8 cellular contexts compared by ENCODE assay signal in the genomic region with DNA sequence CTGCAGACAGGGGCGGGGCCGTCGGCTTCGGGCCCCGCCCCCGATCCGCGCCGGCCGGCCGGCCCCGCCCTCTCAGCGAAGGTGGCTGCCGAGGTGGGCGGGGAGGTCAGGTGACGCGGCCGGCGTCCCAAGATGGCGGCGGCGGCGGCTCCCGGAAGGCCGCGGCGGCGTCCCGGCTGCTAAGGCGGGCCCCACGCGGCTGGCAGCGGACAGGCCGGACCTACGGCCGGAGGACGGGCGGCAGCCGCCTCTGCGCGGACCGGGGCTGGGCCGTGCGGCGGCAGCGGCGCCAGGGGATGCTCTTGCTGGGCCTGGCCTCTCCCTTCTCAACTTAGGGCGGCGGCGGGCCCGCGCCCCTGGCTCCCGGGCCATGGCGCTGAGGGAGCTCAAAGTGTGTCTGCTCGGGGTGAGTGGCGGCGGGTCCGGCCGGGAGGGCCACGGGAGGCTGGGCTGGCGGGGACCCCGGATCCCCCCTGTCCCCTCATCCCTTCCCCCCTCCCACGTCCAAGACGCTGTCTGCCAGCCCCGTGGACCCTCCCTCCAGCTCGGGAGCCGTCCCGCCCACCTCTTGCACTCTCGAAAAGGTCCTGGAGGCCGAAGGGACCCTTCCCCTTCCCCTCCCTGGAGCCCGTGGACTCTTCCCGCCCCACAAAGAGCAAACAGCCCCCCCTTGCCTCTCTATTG. TPM values are rescaled to one million over a fixed set of nuclear protein-coding genes. Genes with fewer than 3 reads are reported as not detected.
DNase-seq lines count a peak whose midpoint lies in the region; ATAC-seq, FAIRE-seq and TF ChIP-seq lines count a peak whose summit lies in the region.

A gene with protein sequence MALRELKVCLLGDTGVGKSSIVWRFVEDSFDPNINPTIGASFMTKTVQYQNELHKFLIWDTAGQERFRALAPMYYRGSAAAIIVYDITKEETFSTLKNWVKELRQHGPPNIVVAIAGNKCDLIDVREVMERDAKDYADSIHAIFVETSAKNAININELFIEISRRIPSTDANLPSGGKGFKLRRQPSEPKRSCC (plus strand): TSS at position 109 of the 684 bp plus-strand sequence. CDS start 262 bp downstream, at position 371.

- FAIRE-seq in bronchial epithelial cell (lab: Jason Lieb, UNC): no peak

- H3K4me3 ChIP-seq in WI38 (ENCODE audit: low read depth, low read length): peak within 1 kb of the TSS; percentile 92
- H3K4me3 ChIP-seq in bronchial epithelial cell (ENCODE audit: low read depth, low read length): peak within 1 kb of the TSS; percentile 89

- ATAC-seq in HG02763 (IDR thresholded peaks at IDR 0.05; ENCODE audit: unreplicated experiment): peak; percentile 78

- peaks cover 7% of the 10 kb centered on the region for H3K36me3 ChIP-seq in bronchial epithelial cell (ENCODE audit: control insufficient read depth, insufficient read depth, low read length)

- H3K27me3 ChIP-seq in bronchial epithelial cell (ENCODE audit: control insufficient read depth, insufficient read depth, low read length): no peaks in the 10 kb centered on the region

- TF ChIP-seq CTCF in WI38 (IDR thresholded peaks at IDR 0.05; ENCODE audit: low read depth, low read length) (no peak), bronchial epithelial cell (IDR thresholded peaks at IDR 0.05; ENCODE audit: insufficient read depth, low read length, severe bottlenecking) (no peak)

- peak; percentile 70 for DNase-seq in NCI-H1436 (lab: John Stamatoyannopoulos, UW)
- no peak for DNase-seq in NCI-H1436 treated with DMSO at 0.1 percent for 48 hours (lab: John Stamatoyannopoulos, UW)
- DNase-seq in NCI-H2029 (lab: John Stamatoyannopoulos, UW): peak; percentile 64
- peak; percentile 33 for DNase-seq in bronchial epithelial cell (ENCODE audit: low read depth)
- peak; percentile 47 for DNase-seq in inferior parietal cortex (ENCODE audit: extremely low spot score)
- peak; percentile 56 for DNase-seq in smooth muscle cell of the brain vasculature (ENCODE audit: low read depth, low spot score)

RNA-seq across cellular contexts. Expression of the gene that starts here (rescaled TPM):
- total RNA-seq in bronchial epithelial cell: 17.6 and 18.3 TPM in 2 replicates
